ENCODE assay signal across 20 cellular contexts in genomic region chr4:184979461-184980124, GRCh38. TPM values are rescaled to one million over a fixed set of nuclear protein-coding genes. Genes with fewer than 3 reads are reported as not detected.
DNase-seq lines count a peak whose midpoint lies in the region; ATAC-seq and TF ChIP-seq lines count a peak whose summit lies in the region.
"Had no signal": no experiment of that assay in that cellular context is flagged by ENCODE, and none has a peak within 500 bp of the region (broad histone marks: within the 10 kb centered on the region; RNA-seq: fewer than 3 reads in every experiment).

No MANE protein-coding gene starts in this region.

- H3K4me3 ChIP-seq in heart left ventricle (no peak overlapping the region), esophagus squamous epithelium (no peak overlapping the region)
- H3K4me3 ChIP-seq: BLaER1, GM12878, GM23248 had no signal

- H3K27me3 ChIP-seq in heart left ventricle, result no peaks in the 10 kb centered on the region
- peaks cover 0 to 22% (median 0%) of the 10 kb centered on the region in 4 donors for H3K27me3 ChIP-seq in esophagus squamous epithelium
- H3K27me3 ChIP-seq: BLaER1 had no signal

- no peaks in the 10 kb centered on the region for H3K36me3 Mint-ChIP-seq in progenitor cell of endocrine pancreas (ENCODE audit: insufficient read depth)

- H3K4me1 ChIP-seq in heart left ventricle, result peaks cover 0 to 32% (median 17%) of the 10 kb centered on the region in 12 donors
- H3K4me1 ChIP-seq in esophagus squamous epithelium, result peaks cover 0 to 18% (median 7%) of the 10 kb centered on the region in 3 donors

- H3K4me3 Mint-ChIP-seq in progenitor cell of endocrine pancreas (ENCODE audit: low read depth), result no peak overlapping the region

- H3K27ac ChIP-seq in heart left ventricle (peak overlapping the region in 10 of 12 donors; percentile 0 to 73 (median 32)), esophagus squamous epithelium (no peak overlapping the region)
- H3K27ac ChIP-seq: BLaER1, GM23248 had no signal

- H3K4me1 Mint-ChIP-seq in progenitor cell of endocrine pancreas (ENCODE audit: low read depth), result no peaks in the 10 kb centered on the region

- H3K27me3 Mint-ChIP-seq in progenitor cell of endocrine pancreas, result peaks cover 27% of the 10 kb centered on the region

- H3K9me3 ChIP-seq in heart left ventricle, result no peaks in the 10 kb centered on the region
- no peaks in the 10 kb centered on the region for H3K9me3 ChIP-seq in esophagus squamous epithelium
- H3K9me3 ChIP-seq: BLaER1 had no signal

- DNase-seq in NCI-H82 (lab: John Stamatoyannopoulos, UW) (peak; percentile 9), NCI-H82 treated with DMSO at 0.1 percent for 48 hours (lab: John Stamatoyannopoulos, UW; ENCODE audit: unreplicated experiment) (no peak), NCI-H524 treated with DMSO at 0.1 percent for 48 hours (lab: John Stamatoyannopoulos, UW) (peak; percentile 29), heart left ventricle (peak in 3 of 5 donors; percentile 29 to 64 (median 51)), progenitor cell of endocrine pancreas (ENCODE audit: low spot score, unreplicated experiment) (no peak), esophagus squamous epithelium (lab: John Stamatoyannopoulos, UW) (no peak), NCI-H526 treated with DMSO at 0.1 percent for 48 hours (lab: John Stamatoyannopoulos, UW) (no peak)
- DNase-seq: DND-41, GDM1, GM23248, NCI-H1105 treated with DMSO at 0.1 percent for 48 hours, NCI-H187, NCI-H345, NCI-H748 treated with DMSO at 0.1 percent for 48 hours had no signal

- ATAC-seq in heart left ventricle (peak; percentile 47 to 76 (median 66)), GM21526 (IDR thresholded peaks at IDR 0.05; ENCODE audit: low FRiP score, unreplicated experiment) (no peak)
- ATAC-seq: GM12878, HepG2 had no signal

- H3K27ac Mint-ChIP-seq in progenitor cell of endocrine pancreas, result peak overlapping the region; percentile 51

- WGBS in heart left ventricle, 4 donors, result 43 to 57% (median 51%) methylated on average over 18 of the region's 18 CpGs
- whole genome bisulfite sequencing in esophagus squamous epithelium, 2 donors, result 79 to 80% methylated on average over 8 to 14 of the region's 18 CpGs

- no peaks in the 10 kb centered on the region for H3K9me3 Mint-ChIP-seq in progenitor cell of endocrine pancreas (ENCODE audit: low read depth)

- H3K36me3 ChIP-seq in heart left ventricle (no peaks in the 10 kb centered on the region), esophagus squamous epithelium (no peaks in the 10 kb centered on the region)
- H3K36me3 ChIP-seq: BLaER1 had no signal

- intact Hi-C loops in heart left ventricle (cut with DNase I) (loop anchor here in 7 of 10 donors (5.0 to 10.0 kb wide), 3 partner anchors 152 to 232 kb away; partner anchors contain the start of gene ACSL1 (in 3 of the 7)), esophagus squamous epithelium (cut with DNase I) (loop anchor here (10.0 kb wide), 1 partner anchor 235 kb away; no protein-coding TSS in a partner anchor)

- TF ChIP-seq CTCF in heart left ventricle (IDR thresholded peaks at IDR 0.05) (no peak), progenitor cell of endocrine pancreas (IDR thresholded peaks at IDR 0.05; ENCODE audit: unreplicated experiment) (no peak), esophagus squamous epithelium (IDR thresholded peaks at IDR 0.05) (no peak)

- no peak for TF ChIP-seq POLR2A in heart left ventricle (IDR thresholded peaks at IDR 0.05)
- TF ChIP-seq POLR2A in esophagus squamous epithelium (IDR thresholded peaks at IDR 0.05), result no peak

RNA-seq across cellular contexts. Expression of gene HELT, which starts 38.7 kb away (rescaled TPM):
- total RNA-seq in heart left ventricle (not detected), progenitor cell of endocrine pancreas (not detected in 2 replicates), esophagus squamous epithelium (not detected)
- not detected for polyA plus RNA-seq in heart left ventricle
- total RNA-seq: A172, GM12878, GM23248, HepG2, MCF 10A had no signal
- polyA plus RNA-seq: GM12878, GM23248, HepG2 had no signal

Comparison
In these comparisons a context has a peak if more than half of its experiments do, and no peak if none do; other contexts are left out.
1. DNase-seq: peak in NCI-H82 (single experiment), NCI-H524 treated with DMSO at 0.1 percent for 48 hours (single experiment) and heart left ventricle (3 of 5); none in NCI-H82 treated with DMSO at 0.1 percent for 48 hours (single experiment), progenitor cell of endocrine pancreas (single experiment), esophagus squamous epithelium (single experiment) and NCI-H526 treated with DMSO at 0.1 percent for 48 hours (single experiment).
2. H3K27ac ChIP-seq: peak in heart left ventricle (10 of 12); none in esophagus squamous epithelium (0 of 4).